In genomic region chrX:41666251-41666650, GRCh38 we compare ENCODE assay signal across 14 cellular contexts. TPM values are rescaled to one million over a fixed set of nuclear protein-coding genes. Genes with fewer than 3 reads are reported as not detected.
DNase-seq lines count a peak whose midpoint lies in the region; ATAC-seq, FAIRE-seq and TF ChIP-seq lines count a peak whose summit lies in the region.
"Had no signal": no experiment of that assay in that cellular context is flagged by ENCODE, and none has a peak within 500 bp of the region (broad histone marks: within the 10 kb centered on the region; RNA-seq: fewer than 3 reads in every experiment).

No MANE protein-coding gene starts in this region.

- no peak for FAIRE-seq in K562 (lab: Jason Lieb, UNC)
- FAIRE-seq: A204.1, endometrium had no signal

- no peak overlapping the region for H3K9ac ChIP-seq in K562 (ENCODE audit: insufficient read depth in 1 of 2, low read depth in 2 of 2, low read length in 2 of 2)

- ATAC-seq in K562 (peak; percentile 56; the same call in 2 of the 3 replicates), GM18873 (IDR thresholded peaks at IDR 0.05; ENCODE audit: low FRiP score, unreplicated experiment) (no peak), GM18867 (IDR thresholded peaks at IDR 0.05; ENCODE audit: unreplicated experiment) (no peak)

- in situ Hi-C loops in K562 (cut with MboI): no loop called here

- CTCF ChIA-PET in K562 (lab: Yijun Ruan, JAX; ENCODE audit: low intra/inter-chr PET ratio): no interaction called here

- H2AFZ ChIP-seq in K562 (ENCODE audit: low read depth, low read length): no peak overlapping the region

- TF ChIP-seq CTCF in K562 (IDR thresholded peaks at IDR 0.05 in 2 of 3, conservative IDR thresholded peaks at IDR 0.05 in 1 of 3; ENCODE audit: insufficient read depth in 2 of 3, low read depth in 1 of 3, low read length in 3 of 3): no peak

- H3K9me3 ChIP-seq in K562 (replicated peaks; ENCODE audit: control insufficient read depth, insufficient read depth, low read depth, low read length): no peaks in the 10 kb centered on the region
- H3K9me3 ChIP-seq: adrenal gland had no signal

- TF ChIP-seq EP300 in K562 (IDR thresholded peaks at IDR 0.05; ENCODE audit: low read length): peak; percentile 43; the same call in 1 of the 2 replicates

- no peaks in the 10 kb centered on the region for H3K27me3 ChIP-seq in K562 (ENCODE audit: control insufficient read depth in 2 of 2, insufficient read depth in 2 of 2, low read length in 2 of 2)

- peaks cover 32% of the 10 kb centered on the region for H3K4me1 Mint-ChIP-seq in activated CD4-positive, alpha-beta T cell treated with anti-CD3 and anti-CD28 coated beads, Interleukin-2, amount 10 ng/mL, durations not matched to agents 24 days and 14 days

- H3K27me3 Mint-ChIP-seq in activated CD4-positive, alpha-beta T cell treated with anti-CD3 and anti-CD28 coated beads, Interleukin-2, amount 10 ng/mL, durations not matched to agents 24 days and 14 days: no peaks in the 10 kb centered on the region

- intact Hi-C loops in activated CD4-positive, alpha-beta T cell treated with anti-CD3 and anti-CD28 coated beads, Interleukin-2, amount 10 ng/mL, durations not matched to agents 24 days and 14 days (cut with micrococcal nuclease): loop anchor here (2.0 to 10.0 kb wide), 3 partner anchors 37 to 221 kb away; partner anchors contain the start of gene NYX
- intact Hi-C loops in K562 (cut with micrococcal nuclease): no loop called here

- TF ChIP-seq RAD21 in K562 (CRISPR knock-in tag; conservative IDR thresholded peaks at IDR 0.05 in 1 of 2, IDR thresholded peaks at IDR 0.05 in 1 of 2): 0 out of 4 replicates have a peak, but pooled peaks of 1 of the 2 experiments have one; percentile 13

- H3K79me2 ChIP-seq in K562 (ENCODE audit: control insufficient read depth, insufficient read depth, low read length): no peaks in the 10 kb centered on the region

- no peak for DNase-seq in activated CD4-positive, alpha-beta T cell treated with anti-CD3 and anti-CD28 coated beads, Interleukin-2, amount 10 ng/mL, durations not matched to agents 24 days and 14 days
- DNase-seq in activated CD4-positive, alpha-beta T cell treated with anti-CD3 and anti-CD28 coated beads, Interleukin-2, amount 50 U/mL, for 1 hour: no peak
- DNase-seq in OCI-M1 (lab: John Stamatoyannopoulos, UW): peak; percentile 91
- no peak for DNase-seq in K562 (ENCODE audit: extremely low read depth in 1 of 4, low spot score in 3 of 4)
- DNase-seq in renal cortical epithelial cell (ENCODE audit: low read depth): peak; percentile 66
- no peak for DNase-seq in NCI-H2081 (lab: John Stamatoyannopoulos, UW)
- DNase-seq: NCI-H1105 treated with DMSO at 0.1 percent for 48 hours had no signal

- no peak overlapping the region for H3K4me2 ChIP-seq in K562 (ENCODE audit: insufficient read depth, low read length)

- no peaks in the 10 kb centered on the region for H3K9me3 Mint-ChIP-seq in activated CD4-positive, alpha-beta T cell treated with anti-CD3 and anti-CD28 coated beads, Interleukin-2, amount 10 ng/mL, durations not matched to agents 24 days and 14 days

- H3K4me1 ChIP-seq in K562 (replicated peaks in 1 of 2; ENCODE audit: control insufficient read depth in 2 of 2, insufficient read depth in 2 of 2, low read length in 2 of 2): peaks cover 0 to 3% of the 10 kb centered on the region in 2 experiments; a peak in 2 of 5 replicates
- H3K4me1 ChIP-seq: adrenal gland had no signal

- peak overlapping the region; percentile 86 for H3K27ac Mint-ChIP-seq in activated CD4-positive, alpha-beta T cell treated with anti-CD3 and anti-CD28 coated beads, Interleukin-2, amount 10 ng/mL, durations not matched to agents 24 days and 14 days

- H4K20me1 ChIP-seq in K562 (replicated peaks; ENCODE audit: control insufficient read depth, insufficient read depth, low read length): no peaks in the 10 kb centered on the region

- H3K4me3 ChIP-seq in K562: no peak overlapping the region
- H3K4me3 ChIP-seq: adrenal gland had no signal

- H3K4me3 Mint-ChIP-seq in activated CD4-positive, alpha-beta T cell treated with anti-CD3 and anti-CD28 coated beads, Interleukin-2, amount 10 ng/mL, durations not matched to agents 24 days and 14 days: peak overlapping the region; percentile 53

- H3K27ac ChIP-seq in K562 (ENCODE audit: extremely low read depth, low read depth, low read length): no peak overlapping the region
- H3K27ac ChIP-seq: VCaP had no signal

- no peak for TF ChIP-seq POLR2A in K562 (conservative IDR thresholded peaks at IDR 0.05)

- no peaks in the 10 kb centered on the region for H3K36me3 ChIP-seq in K562 (ENCODE audit: control insufficient read depth, insufficient read depth, low read length)
- H3K36me3 ChIP-seq: adrenal gland had no signal

- WGBS in K562 (ENCODE audit: insufficient coverage, low coverage, missing lambda C conversion rate): 13% methylated on average over 1 of the region's 1 CpG

- POLR2A ChIA-PET in K562 (lab: Yijun Ruan, JAX): interaction anchor here (0.7 to 1.0 kb wide), 2 partner anchors 15 to 41 kb away, joined by 3 read pairs; no protein-coding TSS in a partner anchor

- no peaks in the 10 kb centered on the region for H3K9me1 ChIP-seq in K562 (ENCODE audit: control insufficient read depth, insufficient read depth, low read length)

- H3K36me3 Mint-ChIP-seq in activated CD4-positive, alpha-beta T cell treated with anti-CD3 and anti-CD28 coated beads, Interleukin-2, amount 10 ng/mL, durations not matched to agents 24 days and 14 days (ENCODE audit: low read depth): peaks cover 19% of the 10 kb centered on the region

- BruUV-seq in K562 (replicated peaks; lab: Mats Ljungman, UMichigan): no TSS peak

TF ChIP-seq in K562, 482 proteins besides CTCF, POLR2A, EP300 and RAD21 (continues in another document):
- TF ChIP-seq ZKSCAN8 (CRISPR knock-in tag; IDR thresholded peaks at IDR 0.05) (no peak), POLR2H (tag; IDR thresholded peaks at IDR 0.05; ENCODE audit: low read depth) (0 out of 2 replicates have a peak, but pooled peaks have one; percentile 29), MXI1 (IDR thresholded peaks at IDR 0.05; ENCODE audit: low read depth, low read length) (no peak), ZFPM2 (CRISPR knock-in tag; IDR thresholded peaks at IDR 0.05) (no peak), MEIS2 (IDR thresholded peaks at IDR 0.05; ENCODE audit: partially characterized antibody) (peak; percentile 24), CEBPB (tag; IDR thresholded peaks at IDR 0.05) (peak; percentile 98), ZNF507 (tag; conservative IDR thresholded peaks at IDR 0.05) (no peak)

RNA-seq across cellular contexts. Expression of gene GPR34, which starts 22.5 kb away (rescaled TPM):
- total RNA-seq in activated CD4-positive, alpha-beta T cell treated with anti-CD3 and anti-CD28 coated beads, Interleukin-2, amount 10 ng/mL, durations not matched to agents 24 days and 14 days: 0.16 and 0.43 TPM in 2 replicates
- 0.16 TPM in 1 of 2 replicates, not detected in the other for total RNA-seq in K562 (2011; cell fraction: chromatin; rRNA removed; ENCODE audit: low replicate concordance)
- total RNA-seq in K562 (2011; cell fraction: nucleolus; rRNA removed): not detected in 2 replicates
- not detected in 2 replicates for total RNA-seq in K562 (2011; cell fraction: nucleoplasm; rRNA removed)
- total RNA-seq in K562 (2014; rRNA removed) (not detected in 2 replicates), K562 (2014; rRNA removed; fragmentation: Illumina TruSeq; extraction: Trizol) (not detected in 2 replicates), K562 (2015; rRNA removed; fragmentation: Illumina TruSeq; extraction: Trizol) (not detected in 2 replicates), K562 (2021) (not detected in 2 replicates), renal cortical epithelial cell (not detected in 2 replicates)
- polyA plus RNA-seq in K562 (2011; rRNA removed) (not detected in 2 replicates), K562 (2014; fragmentation: Illumina TruSeq; extraction: Trizol) (not detected in 2 replicates), K562 (2014; fragmentation: Nextera tagmentation; extraction: Ambion mirVana) (not detected), K562 (2014; rRNA removed) (0.13 TPM in 1 of 2 replicates, not detected in the other)
- not detected in 2 replicates for polyA plus RNA-seq in K562 (2011; cell fraction: cytosol; rRNA removed)
- not detected in 2 replicates for polyA plus RNA-seq in K562 (2011; cell fraction: nucleus; rRNA removed)
- polyA plus RNA-seq in K562 (2012): 0.14 TPM in 1 of 2 replicates, not detected in the other
- not detected in 2 replicates for polyA minus RNA-seq in K562 (2011; rRNA and poly(A)+ RNA removed)
- not detected in 2 replicates for polyA minus RNA-seq in K562 (2011; cell fraction: cytosol; rRNA and poly(A)+ RNA removed)
- not detected in 2 replicates for polyA minus RNA-seq in K562 (2011; cell fraction: nucleus; rRNA and poly(A)+ RNA removed)
- polyA plus RNA-seq: neural cell had no signal

RNA-seq across cellular contexts. Expression of gene GPR82, which starts 57.7 kb away (rescaled TPM):
- not detected in 2 replicates for total RNA-seq in activated CD4-positive, alpha-beta T cell treated with anti-CD3 and anti-CD28 coated beads, Interleukin-2, amount 10 ng/mL, durations not matched to agents 24 days and 14 days
- total RNA-seq in K562 (2011; cell fraction: chromatin; rRNA removed; ENCODE audit: low replicate concordance): not detected in 2 replicates
- not detected in 2 replicates for total RNA-seq in K562 (2011; cell fraction: nucleolus; rRNA removed)
- not detected in 2 replicates for total RNA-seq in K562 (2011; cell fraction: nucleoplasm; rRNA removed)
- total RNA-seq in K562 (2014; rRNA removed) (not detected in 2 replicates), K562 (2014; rRNA removed; fragmentation: Illumina TruSeq; extraction: Trizol) (not detected in 2 replicates), K562 (2015; rRNA removed; fragmentation: Illumina TruSeq; extraction: Trizol) (not detected in 2 replicates), K562 (2021) (not detected in 2 replicates), renal cortical epithelial cell (not detected in 2 replicates)
- polyA plus RNA-seq in K562 (2011; rRNA removed) (not detected in 2 replicates), K562 (2014; fragmentation: Illumina TruSeq; extraction: Trizol) (not detected in 2 replicates), K562 (2014; fragmentation: Nextera tagmentation; extraction: Ambion mirVana) (not detected), K562 (2014; rRNA removed) (not detected in 2 replicates)
- not detected in 2 replicates for polyA plus RNA-seq in K562 (2011; cell fraction: cytosol; rRNA removed)
- not detected in 2 replicates for polyA plus RNA-seq in K562 (2011; cell fraction: nucleus; rRNA removed)
- not detected in 2 replicates for polyA plus RNA-seq in K562 (2012)
- polyA minus RNA-seq in K562 (2011; rRNA and poly(A)+ RNA removed): not detected in 2 replicates
- polyA minus RNA-seq in K562 (2011; cell fraction: cytosol; rRNA and poly(A)+ RNA removed): not detected in 2 replicates
- polyA minus RNA-seq in K562 (2011; cell fraction: nucleus; rRNA and poly(A)+ RNA removed): not detected in 2 replicates
- polyA plus RNA-seq: neural cell had no signal

Comparison
In these comparisons a context has a peak if more than half of its experiments do, and no peak if none do; other contexts are left out.
1. DNase-seq: peak in OCI-M1 (single experiment) and renal cortical epithelial cell (single experiment); none in activated CD4-positive, alpha-beta T cell treated with anti-CD3 and anti-CD28 coated beads, Interleukin-2, amount 10 ng/mL, durations not matched to agents 24 days and 14 days (single experiment), activated CD4-positive, alpha-beta T cell treated with anti-CD3 and anti-CD28 coated beads, Interleukin-2, amount 50 U/mL, for 1 hour (single experiment), K562 (0 of 4) and NCI-H2081 (0 of 2).